ENCODE assay signal across 13 cellular contexts in the genomic region with DNA sequence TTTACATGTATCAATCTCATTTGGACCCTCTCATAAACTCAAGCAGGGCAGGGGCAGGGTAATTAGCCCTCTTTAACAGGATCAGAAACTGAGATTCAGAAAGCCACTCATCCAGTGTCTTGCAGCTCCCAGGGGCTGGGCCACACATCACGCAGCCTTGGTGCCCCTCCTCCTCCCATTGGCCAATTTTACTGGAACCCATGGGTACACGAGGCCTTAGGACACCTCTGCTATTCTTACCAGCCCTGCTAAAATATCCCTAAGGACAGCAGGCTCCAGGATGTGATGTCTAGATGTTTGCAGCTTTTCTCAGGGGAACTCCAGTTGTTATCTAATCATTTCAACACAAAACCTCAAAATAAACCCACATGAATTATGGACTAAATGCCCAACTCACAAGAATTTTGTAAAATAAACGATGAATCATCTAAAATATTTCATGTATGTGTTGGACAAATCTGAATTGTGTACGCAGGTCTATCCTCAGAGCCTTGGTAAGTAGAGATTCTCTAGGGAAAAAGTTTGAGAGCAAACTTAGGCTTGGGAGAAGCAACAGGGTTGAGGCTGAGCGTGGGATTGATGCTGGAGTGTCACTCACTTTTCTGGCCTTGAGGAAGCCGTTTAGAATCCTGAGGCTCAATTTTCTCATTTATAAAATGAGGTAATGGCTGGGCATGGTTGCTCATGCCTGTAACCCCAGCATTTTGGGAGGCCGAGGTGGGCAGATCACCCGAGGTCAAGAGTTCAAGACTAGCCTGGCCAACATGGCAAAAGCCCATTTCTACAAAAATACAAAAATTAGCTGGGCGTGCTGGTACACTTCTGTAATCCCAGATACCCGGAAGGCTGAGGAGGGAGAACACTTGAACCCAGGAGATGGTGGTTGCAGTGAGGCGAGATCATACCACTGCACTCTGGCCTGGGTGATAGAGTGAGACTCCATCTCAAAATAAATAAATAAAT.
DNase-seq lines count a peak whose midpoint lies in the region; TF ChIP-seq lines count a peak whose summit lies in the region.
"Had no signal": no experiment of that assay in that cellular context is flagged by ENCODE, and none has a peak within 500 bp of the region (broad histone marks: within the 10 kb centered on the region; RNA-seq: fewer than 3 reads in every experiment).

No MANE protein-coding gene starts in this region.

- no peak overlapping the region for H3K4me3 ChIP-seq in fibroblast of villous mesenchyme (ENCODE audit: low read depth, low read length)
- no peak overlapping the region for H3K4me3 ChIP-seq in endodermal cell (ENCODE audit: low read length)

- DNase-seq in GOT3 (lab: John Stamatoyannopoulos, UW) (peak; percentile 43), T1000 (lab: John Stamatoyannopoulos, UW) (peak; percentile 41), fibroblast of villous mesenchyme (ENCODE audit: low read depth) (peak; percentile 100), smooth muscle cell of the brain vasculature (ENCODE audit: low read depth, low spot score) (peak; percentile 79), endodermal cell (no peak), cerebellum (ENCODE audit: low spot score) (no peak)
- DNase-seq in central memory CD4-positive, alpha-beta T cell, result no peak
- DNase-seq: activated effector memory CD4-positive, alpha-beta T cell treated with anti-CD3 and anti-CD28 coated beads, Interleukin-2, amount 50 U/mL, for 16 hours; effector memory CD4-positive, alpha-beta T cell; islet precursor cell; NCI-H1694 treated with DMSO at 0.1 percent for 48 hours; occipital lobe had no signal

- H3K27me3 Mint-ChIP-seq in endodermal cell (ENCODE audit: insufficient read depth), result no peaks in the 10 kb centered on the region

- no peak for TF ChIP-seq CTCF in fibroblast of villous mesenchyme (IDR thresholded peaks at IDR 0.05; ENCODE audit: insufficient read depth, low read depth, low read length)
- no peak for TF ChIP-seq CTCF in endodermal cell (conservative IDR thresholded peaks at IDR 0.05)

- no peaks in the 10 kb centered on the region for H3K4me1 ChIP-seq in endodermal cell (ENCODE audit: control insufficient read depth, insufficient read depth, low read length)

- H3K4me3 Mint-ChIP-seq in endodermal cell, result no peak overlapping the region

- no peaks in the 10 kb centered on the region for H3K9me3 ChIP-seq in endodermal cell (ENCODE audit: control insufficient read depth, low read length)

- H3K36me3 Mint-ChIP-seq in endodermal cell (ENCODE audit: low read depth), result no peaks in the 10 kb centered on the region

- WGBS in endodermal cell (ENCODE audit: insufficient coverage in 1 of 2, insufficient read length in 1 of 2), 2 experiments, result 92 to 94% methylated on average over 5 to 10 of the region's 11 CpGs

- H3K9ac ChIP-seq in endodermal cell (ENCODE audit: extremely low read depth, low read length, poor library complexity, severe bottlenecking), result no peak overlapping the region

- H3K27ac Mint-ChIP-seq in endodermal cell, result no peak overlapping the region

- no peaks in the 10 kb centered on the region for H3K36me3 ChIP-seq in endodermal cell (ENCODE audit: control insufficient read depth, insufficient read depth, low read length)

- H3K27me3 ChIP-seq in endodermal cell (ENCODE audit: control insufficient read depth, insufficient read depth, low read length, poor library complexity, severe bottlenecking), result no peaks in the 10 kb centered on the region

- H3K9me3 Mint-ChIP-seq in endodermal cell, result no peaks in the 10 kb centered on the region

- no peak overlapping the region for H3K27ac ChIP-seq in endodermal cell (ENCODE audit: low read depth, low read length)
- H3K27ac ChIP-seq: HL-60 had no signal

- peaks cover 18% of the 10 kb centered on the region for H3K4me1 Mint-ChIP-seq in endodermal cell

Comparison
In these comparisons a context has a peak if more than half of its experiments do, and no peak if none do; other contexts are left out.
1. DNase-seq: peak in GOT3 (single experiment), T1000 (single experiment), fibroblast of villous mesenchyme (single experiment) and smooth muscle cell of the brain vasculature (single experiment); none in central memory CD4-positive, alpha-beta T cell (single experiment), endodermal cell (single experiment) and cerebellum (single experiment).